ENCODE assay signal across 1 cellular context in the genomic region with DNA sequence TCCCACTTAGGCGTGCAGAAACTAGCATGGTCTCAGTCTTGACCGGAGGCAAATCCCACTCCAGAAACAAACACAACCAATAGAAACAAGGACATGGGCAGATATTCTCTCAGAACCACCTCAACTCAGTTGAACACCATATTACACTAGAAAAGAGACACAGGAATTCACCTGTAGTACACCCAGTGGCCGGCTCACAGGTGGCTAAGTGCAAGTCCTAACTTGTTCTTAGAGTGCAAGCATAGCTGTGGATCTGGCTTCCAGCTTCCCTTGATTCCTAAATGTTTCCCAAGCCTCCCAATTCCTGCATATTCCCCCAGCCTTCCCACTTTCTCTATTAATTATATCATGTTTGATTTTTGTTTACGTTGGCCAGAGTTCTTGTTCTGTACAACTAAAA.
TF ChIP-seq lines count a peak whose summit lies in the region.

No MANE protein-coding gene starts in this region.

TF ChIP-seq in WTC11, 78 proteins besides CTCF, POLR2A, EP300 and RAD21 (continued from another document):
- TF ChIP-seq, protein P1, sequence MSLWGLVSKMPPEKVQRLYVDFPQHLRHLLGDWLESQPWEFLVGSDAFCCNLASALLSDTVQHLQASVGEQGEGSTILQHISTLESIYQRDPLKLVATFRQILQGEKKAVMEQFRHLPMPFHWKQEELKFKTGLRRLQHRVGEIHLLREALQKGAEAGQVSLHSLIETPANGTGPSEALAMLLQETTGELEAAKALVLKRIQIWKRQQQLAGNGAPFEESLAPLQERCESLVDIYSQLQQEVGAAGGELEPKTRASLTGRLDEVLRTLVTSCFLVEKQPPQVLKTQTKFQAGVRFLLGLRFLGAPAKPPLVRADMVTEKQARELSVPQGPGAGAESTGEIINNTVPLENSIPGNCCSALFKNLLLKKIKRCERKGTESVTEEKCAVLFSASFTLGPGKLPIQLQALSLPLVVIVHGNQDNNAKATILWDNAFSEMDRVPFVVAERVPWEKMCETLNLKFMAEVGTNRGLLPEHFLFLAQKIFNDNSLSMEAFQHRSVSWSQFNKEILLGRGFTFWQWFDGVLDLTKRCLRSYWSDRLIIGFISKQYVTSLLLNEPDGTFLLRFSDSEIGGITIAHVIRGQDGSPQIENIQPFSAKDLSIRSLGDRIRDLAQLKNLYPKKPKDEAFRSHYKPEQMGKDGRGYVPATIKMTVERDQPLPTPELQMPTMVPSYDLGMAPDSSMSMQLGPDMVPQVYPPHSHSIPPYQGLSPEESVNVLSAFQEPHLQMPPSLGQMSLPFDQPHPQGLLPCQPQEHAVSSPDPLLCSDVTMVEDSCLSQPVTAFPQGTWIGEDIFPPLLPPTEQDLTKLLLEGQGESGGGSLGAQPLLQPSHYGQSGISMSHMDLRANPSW (CRISPR knock-in tag; conservative IDR thresholded peaks at IDR 0.05; ENCODE audit: low read depth) = no peak
- TF ChIP-seq, protein P2, sequence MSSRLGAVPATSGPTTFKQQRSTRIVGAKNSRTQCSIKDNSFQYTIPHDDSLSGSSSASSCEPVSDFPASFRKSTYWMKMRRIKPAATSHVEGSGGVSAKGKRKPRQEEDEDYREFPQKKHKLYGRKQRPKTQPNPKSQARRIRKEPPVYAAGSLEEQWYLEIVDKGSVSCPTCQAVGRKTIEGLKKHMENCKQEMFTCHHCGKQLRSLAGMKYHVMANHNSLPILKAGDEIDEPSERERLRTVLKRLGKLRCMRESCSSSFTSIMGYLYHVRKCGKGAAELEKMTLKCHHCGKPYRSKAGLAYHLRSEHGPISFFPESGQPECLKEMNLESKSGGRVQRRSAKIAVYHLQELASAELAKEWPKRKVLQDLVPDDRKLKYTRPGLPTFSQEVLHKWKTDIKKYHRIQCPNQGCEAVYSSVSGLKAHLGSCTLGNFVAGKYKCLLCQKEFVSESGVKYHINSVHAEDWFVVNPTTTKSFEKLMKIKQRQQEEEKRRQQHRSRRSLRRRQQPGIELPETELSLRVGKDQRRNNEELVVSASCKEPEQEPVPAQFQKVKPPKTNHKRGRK (CRISPR knock-in tag; IDR thresholded peaks at IDR 0.05; ENCODE audit: borderline replicate concordance) = no peak
- no peak for TF ChIP-seq CREB1 (CRISPR knock-in tag; IDR thresholded peaks at IDR 0.05)
- no peak for TF ChIP-seq ZBTB21 (CRISPR knock-in tag; IDR thresholded peaks at IDR 0.05; ENCODE audit: borderline replicate concordance)
- TF ChIP-seq MXD4 (CRISPR knock-in tag; IDR thresholded peaks at IDR 0.05; ENCODE audit: borderline replicate concordance) = no peak
- no peak for TF ChIP-seq ZNF396 (CRISPR knock-in tag; IDR thresholded peaks at IDR 0.05; ENCODE audit: borderline replicate concordance)
- no peak for TF ChIP-seq ESRRA (CRISPR knock-in tag; IDR thresholded peaks at IDR 0.05; ENCODE audit: borderline replicate concordance)
- no peak for TF ChIP-seq EMX1 (CRISPR knock-in tag; IDR thresholded peaks at IDR 0.05)
- TF ChIP-seq, protein P3, sequence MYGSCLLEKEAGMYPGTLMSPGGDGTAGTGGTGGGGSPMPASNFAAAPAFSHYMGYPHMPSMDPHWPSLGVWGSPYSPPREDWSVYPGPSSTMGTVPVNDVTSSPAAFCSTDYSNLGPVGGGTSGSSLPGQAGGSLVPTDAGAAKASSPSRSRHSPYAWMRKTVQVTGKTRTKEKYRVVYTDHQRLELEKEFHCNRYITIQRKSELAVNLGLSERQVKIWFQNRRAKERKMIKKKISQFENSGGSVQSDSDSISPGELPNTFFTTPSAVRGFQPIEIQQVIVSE (CRISPR knock-in tag; IDR thresholded peaks at IDR 0.05; ENCODE audit: borderline replicate concordance) = no peak
- TF ChIP-seq RELA (CRISPR knock-in tag; IDR thresholded peaks at IDR 0.05; ENCODE audit: borderline replicate concordance) = no peak
- TF ChIP-seq, protein P4, sequence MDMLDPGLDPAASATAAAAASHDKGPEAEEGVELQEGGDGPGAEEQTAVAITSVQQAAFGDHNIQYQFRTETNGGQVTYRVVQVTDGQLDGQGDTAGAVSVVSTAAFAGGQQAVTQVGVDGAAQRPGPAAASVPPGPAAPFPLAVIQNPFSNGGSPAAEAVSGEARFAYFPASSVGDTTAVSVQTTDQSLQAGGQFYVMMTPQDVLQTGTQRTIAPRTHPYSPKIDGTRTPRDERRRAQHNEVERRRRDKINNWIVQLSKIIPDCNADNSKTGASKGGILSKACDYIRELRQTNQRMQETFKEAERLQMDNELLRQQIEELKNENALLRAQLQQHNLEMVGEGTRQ (CRISPR knock-in tag; IDR thresholded peaks at IDR 0.05) = no peak
- TF ChIP-seq, protein P5, sequence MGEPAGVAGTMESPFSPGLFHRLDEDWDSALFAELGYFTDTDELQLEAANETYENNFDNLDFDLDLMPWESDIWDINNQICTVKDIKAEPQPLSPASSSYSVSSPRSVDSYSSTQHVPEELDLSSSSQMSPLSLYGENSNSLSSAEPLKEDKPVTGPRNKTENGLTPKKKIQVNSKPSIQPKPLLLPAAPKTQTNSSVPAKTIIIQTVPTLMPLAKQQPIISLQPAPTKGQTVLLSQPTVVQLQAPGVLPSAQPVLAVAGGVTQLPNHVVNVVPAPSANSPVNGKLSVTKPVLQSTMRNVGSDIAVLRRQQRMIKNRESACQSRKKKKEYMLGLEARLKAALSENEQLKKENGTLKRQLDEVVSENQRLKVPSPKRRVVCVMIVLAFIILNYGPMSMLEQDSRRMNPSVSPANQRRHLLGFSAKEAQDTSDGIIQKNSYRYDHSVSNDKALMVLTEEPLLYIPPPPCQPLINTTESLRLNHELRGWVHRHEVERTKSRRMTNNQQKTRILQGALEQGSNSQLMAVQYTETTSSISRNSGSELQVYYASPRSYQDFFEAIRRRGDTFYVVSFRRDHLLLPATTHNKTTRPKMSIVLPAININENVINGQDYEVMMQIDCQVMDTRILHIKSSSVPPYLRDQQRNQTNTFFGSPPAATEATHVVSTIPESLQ (CRISPR knock-in tag; IDR thresholded peaks at IDR 0.05) = no peak
- TF ChIP-seq FOXJ3 (CRISPR knock-in tag; IDR thresholded peaks at IDR 0.05; ENCODE audit: borderline replicate concordance) = no peak
